Comparison of ENCODE assay signal across 21 cellular contexts in genomic region chr18:48090021-48090420, GRCh38.
"Had no signal": no experiment of that assay in that cellular context is flagged by ENCODE, and none has a peak within 500 bp of the region (broad histone marks: within the 10 kb centered on the region; RNA-seq: fewer than 3 reads in every experiment).

No MANE protein-coding gene starts in this region.

- H3K27me3 ChIP-seq: MG63 had no signal

- ATAC-seq: HepG2, Panc1, PC-3 had no signal

- H3K27ac ChIP-seq: RWPE1 had no signal

- H3K36me3 ChIP-seq: MG63 had no signal

- DNase-seq: IMR-90; Karpas-422; KG1; MG63; NCI-H1092; NCI-H1105 treated with DMSO at 0.1 percent for 48 hours; NCI-H1417 treated with DMSO at 0.1 percent for 48 hours; NCI-H146; NCI-H1694 treated with DMSO at 0.1 percent for 48 hours; NCI-H1930; NCI-H2227 treated with DMSO at 0.1 percent for 48 hours; NCI-H524; NCI-H526 treated with DMSO at 0.1 percent for 48 hours; NCI-H748 treated with DMSO at 0.1 percent for 48 hours; NK-92 treated with Interleukin-12 subunit alpha and Interleukin-12 subunit beta, amount 100 ng/mL, for 24 hours; PC-3; SHP77; SK-N-SH had no signal

- H3K9me3 ChIP-seq: MG63, SK-N-SH had no signal

- FAIRE-seq: HepG2 had no signal

- H3K4me3 ChIP-seq: MG63 had no signal
